Comparison of ENCODE assay signal across 16 cellular contexts in the genomic region with DNA sequence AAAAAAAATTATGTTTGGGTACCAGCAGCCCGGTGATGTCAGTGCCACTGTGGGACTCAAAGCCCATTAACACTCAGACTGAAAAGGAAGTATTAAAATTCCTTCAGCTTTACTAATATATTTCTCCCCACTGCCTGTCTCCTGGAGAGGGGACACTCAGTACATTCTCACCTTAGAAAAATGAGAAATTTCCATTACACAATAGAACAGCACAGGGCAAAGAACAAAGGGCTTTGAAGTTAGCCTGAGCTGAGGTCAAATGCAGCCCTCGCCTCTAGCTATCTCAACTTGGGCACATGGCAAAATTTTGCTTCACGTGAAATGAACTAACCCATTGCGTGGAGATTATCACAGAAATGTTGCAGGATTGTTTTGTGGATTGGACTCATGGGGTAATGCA.
DNase-seq lines count a peak whose midpoint lies in the region; ATAC-seq and TF ChIP-seq lines count a peak whose summit lies in the region.
"Had no signal": no experiment of that assay in that cellular context is flagged by ENCODE, and none has a peak within 500 bp of the region (broad histone marks: within the 10 kb centered on the region; RNA-seq: fewer than 3 reads in every experiment).

No MANE protein-coding gene starts in this region.

- H3K4me3 ChIP-seq in BJ (ENCODE audit: low read depth, low read length) (no peak overlapping the region), SK-N-SH (ENCODE audit: low read depth in 2 of 2, low read length in 1 of 2) (no peak overlapping the region), fibroblast of mammary gland (ENCODE audit: control insufficient read depth, low read depth, low read length) (no peak overlapping the region), prostate gland (no peak overlapping the region)
- H3K4me3 ChIP-seq: colonic mucosa, mucosa of descending colon had no signal

- no peak for TF ChIP-seq POLR2A in prostate gland (IDR thresholded peaks at IDR 0.05)

- no peak for TF ChIP-seq RAD21 in SK-N-SH (IDR thresholded peaks at IDR 0.05; ENCODE audit: low read length)

- CTCF ChIA-PET in BJ (lab: Yijun Ruan, JAX) (interaction anchor here (0.9 to 1.8 kb wide), 4 partner anchors 9 to 83 kb away, joined by 3 to 4 read pairs (median 4); no protein-coding TSS in a partner anchor), SK-N-SH (lab: Yijun Ruan, JAX) (interaction anchor here (1.7 kb wide), 1 partner anchor 10 kb away, joined by 4 read pairs; no protein-coding TSS in a partner anchor)

- POLR2A ChIA-PET in BJ (lab: Charles Lee) (interaction anchor here (0.7 kb wide), 1 partner anchor 20 kb away, joined by 4 read pairs; no protein-coding TSS in a partner anchor), SK-N-SH (lab: Yijun Ruan, JAX) (no interaction called here)

- H2AFZ ChIP-seq in SK-N-SH (ENCODE audit: low read depth): no peak overlapping the region; the same call in 1 of the 2 replicates

- no peaks in the 10 kb centered on the region for H3K9me2 ChIP-seq in SK-N-SH

- no peaks in the 10 kb centered on the region for H4K20me1 ChIP-seq in SK-N-SH (ENCODE audit: insufficient read depth)

- H3K4me1 ChIP-seq in SK-N-SH (ENCODE audit: control insufficient read depth in 1 of 2, insufficient read depth in 2 of 2, low read depth in 1 of 2, low read length in 1 of 2) (peaks cover 19 to 34% of the 10 kb centered on the region in 2 experiments; a peak in 3 of 4 replicates), prostate gland (replicated peaks) (no peaks in the 10 kb centered on the region)
- H3K4me1 ChIP-seq: colonic mucosa had no signal

- peak; percentile 35 for DNase-seq in BJ (ENCODE audit: low read depth)
- DNase-seq in SK-N-SH: no peak
- DNase-seq in fibroblast of mammary gland (ENCODE audit: low read depth): peak; percentile 59
- no peak for DNase-seq in prostate gland (ENCODE audit: low spot score)
- no peak for DNase-seq in T-helper 9 cell
- DNase-seq: activated CD4-positive, alpha-beta T cell treated with anti-CD3 and anti-CD28 coated beads for 4 hours; colonic mucosa; H9; MM.1S; mucosa of descending colon; NCI-H524; stimulated activated CD4-positive, alpha-beta T cell treated with anti-CD3 and anti-CD28 coated beads, Interleukin-15, amount 100 ng/mL, for 24 hours had no signal

- ATAC-seq in HG03045 (IDR thresholded peaks at IDR 0.05; ENCODE audit: unreplicated experiment) (no peak), HG03432 (IDR thresholded peaks at IDR 0.05; ENCODE audit: unreplicated experiment) (no peak), HG03378 (IDR thresholded peaks at IDR 0.05; ENCODE audit: unreplicated experiment) (no peak)
- ATAC-seq: mucosa of descending colon had no signal

- peaks cover 21% of the 10 kb centered on the region; the same call in 1 of the 2 replicates for H3K79me2 ChIP-seq in SK-N-SH (ENCODE audit: insufficient read depth)

- TF ChIP-seq CTCF in BJ (IDR thresholded peaks at IDR 0.05; ENCODE audit: insufficient read depth, low read depth, low read length) (no peak), SK-N-SH (IDR thresholded peaks at IDR 0.05) (no peak), fibroblast of mammary gland (conservative IDR thresholded peaks at IDR 0.05; ENCODE audit: control insufficient read depth, insufficient read depth, low read depth, low read length) (no peak), prostate gland (IDR thresholded peaks at IDR 0.05) (no peak)

- no peaks in the 10 kb centered on the region for H3K36me3 ChIP-seq in BJ (ENCODE audit: control insufficient read depth, insufficient read depth, low read length)
- H3K36me3 ChIP-seq in SK-N-SH (replicated peaks in 1 of 2; ENCODE audit: control insufficient read depth in 1 of 2, insufficient read depth in 2 of 2, low read length in 1 of 2): no peaks in the 10 kb centered on the region
- H3K36me3 ChIP-seq in prostate gland: no peaks in the 10 kb centered on the region
- H3K36me3 ChIP-seq: colonic mucosa had no signal

- intact Hi-C loops in prostate gland (cut with DNase I): loop anchor here (5.0 to 10.0 kb wide), 3 partner anchors 77 to 354 kb away; no protein-coding TSS in a partner anchor

- H3F3A ChIP-seq in SK-N-SH (replicated peaks; ENCODE audit: insufficient read depth): peaks cover 8% of the 10 kb centered on the region

- H3K9ac ChIP-seq in SK-N-SH: peak overlapping the region; percentile 65

- WGBS in SK-N-SH (ENCODE audit: low lambda C conversion rate): 49% methylated on average over 4 of the region's 4 CpGs
- WGBS in prostate gland: 48% methylated on average over 4 of the region's 4 CpGs

- H3K27me3 ChIP-seq in BJ (ENCODE audit: control insufficient read depth, insufficient read depth, low read length) (no peaks in the 10 kb centered on the region), SK-N-SH (ENCODE audit: insufficient read depth) (no peaks in the 10 kb centered on the region), prostate gland (replicated peaks; ENCODE audit: insufficient read depth) (no peaks in the 10 kb centered on the region)
- H3K27me3 ChIP-seq: colonic mucosa had no signal

- peak in 1 of 2 experiments; percentile 94; a peak in 2 of 4 replicates for TF ChIP-seq EP300 in SK-N-SH (IDR thresholded peaks at IDR 0.05; ENCODE audit: borderline replicate concordance in 1 of 2, low read depth in 1 of 2, low read length in 1 of 2)

- peak overlapping the region; percentile 63 to 84 for H3K27ac ChIP-seq in SK-N-SH (ENCODE audit: low read depth in 2 of 2, low read length in 1 of 2)
- peak overlapping the region; percentile 36 to 56 for H3K27ac ChIP-seq in prostate gland
- H3K27ac ChIP-seq: C4-2B, colonic mucosa had no signal

- H3K9me3 ChIP-seq in SK-N-SH: no peaks in the 10 kb centered on the region
- no peaks in the 10 kb centered on the region for H3K9me3 ChIP-seq in prostate gland
- H3K9me3 ChIP-seq: colonic mucosa, mucosa of descending colon had no signal

- H3K4me2 ChIP-seq in SK-N-SH: 0 out of 2 replicates have a peak overlapping the region, but pooled peaks have one; percentile 32

TF ChIP-seq in SK-N-SH, 30 proteins besides CTCF, POLR2A, EP300 and RAD21 (continues in another document):
- TF ChIP-seq, protein P1, sequence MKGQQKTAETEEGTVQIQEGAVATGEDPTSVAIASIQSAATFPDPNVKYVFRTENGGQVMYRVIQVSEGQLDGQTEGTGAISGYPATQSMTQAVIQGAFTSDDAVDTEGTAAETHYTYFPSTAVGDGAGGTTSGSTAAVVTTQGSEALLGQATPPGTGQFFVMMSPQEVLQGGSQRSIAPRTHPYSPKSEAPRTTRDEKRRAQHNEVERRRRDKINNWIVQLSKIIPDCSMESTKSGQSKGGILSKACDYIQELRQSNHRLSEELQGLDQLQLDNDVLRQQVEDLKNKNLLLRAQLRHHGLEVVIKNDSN (IDR thresholded peaks at IDR 0.05; ENCODE audit: borderline replicate concordance, low read depth): no peak
- TF ChIP-seq ELF1 (IDR thresholded peaks at IDR 0.05): no peak
- TF ChIP-seq NRF1 (IDR thresholded peaks at IDR 0.05; ENCODE audit: low read depth, low read length): no peak
- TF ChIP-seq GATA2 (CRISPR knock-in tag; IDR thresholded peaks at IDR 0.05): no peak
- TF ChIP-seq CHD2 (IDR thresholded peaks at IDR 0.05; ENCODE audit: low read length, partially characterized antibody): no peak
- TF ChIP-seq, protein P2, sequence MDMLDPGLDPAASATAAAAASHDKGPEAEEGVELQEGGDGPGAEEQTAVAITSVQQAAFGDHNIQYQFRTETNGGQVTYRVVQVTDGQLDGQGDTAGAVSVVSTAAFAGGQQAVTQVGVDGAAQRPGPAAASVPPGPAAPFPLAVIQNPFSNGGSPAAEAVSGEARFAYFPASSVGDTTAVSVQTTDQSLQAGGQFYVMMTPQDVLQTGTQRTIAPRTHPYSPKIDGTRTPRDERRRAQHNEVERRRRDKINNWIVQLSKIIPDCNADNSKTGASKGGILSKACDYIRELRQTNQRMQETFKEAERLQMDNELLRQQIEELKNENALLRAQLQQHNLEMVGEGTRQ (IDR thresholded peaks at IDR 0.05; ENCODE audit: borderline replicate concordance, low read depth, low read length): no peak
- no peak for TF ChIP-seq YY1 (IDR thresholded peaks at IDR 0.05; ENCODE audit: low read depth)
- TF ChIP-seq FOSL2 (IDR thresholded peaks at IDR 0.05; ENCODE audit: borderline replicate concordance, low read depth): peak; percentile 62; the same call in 1 of the 2 replicates
- TF ChIP-seq, protein P3, sequence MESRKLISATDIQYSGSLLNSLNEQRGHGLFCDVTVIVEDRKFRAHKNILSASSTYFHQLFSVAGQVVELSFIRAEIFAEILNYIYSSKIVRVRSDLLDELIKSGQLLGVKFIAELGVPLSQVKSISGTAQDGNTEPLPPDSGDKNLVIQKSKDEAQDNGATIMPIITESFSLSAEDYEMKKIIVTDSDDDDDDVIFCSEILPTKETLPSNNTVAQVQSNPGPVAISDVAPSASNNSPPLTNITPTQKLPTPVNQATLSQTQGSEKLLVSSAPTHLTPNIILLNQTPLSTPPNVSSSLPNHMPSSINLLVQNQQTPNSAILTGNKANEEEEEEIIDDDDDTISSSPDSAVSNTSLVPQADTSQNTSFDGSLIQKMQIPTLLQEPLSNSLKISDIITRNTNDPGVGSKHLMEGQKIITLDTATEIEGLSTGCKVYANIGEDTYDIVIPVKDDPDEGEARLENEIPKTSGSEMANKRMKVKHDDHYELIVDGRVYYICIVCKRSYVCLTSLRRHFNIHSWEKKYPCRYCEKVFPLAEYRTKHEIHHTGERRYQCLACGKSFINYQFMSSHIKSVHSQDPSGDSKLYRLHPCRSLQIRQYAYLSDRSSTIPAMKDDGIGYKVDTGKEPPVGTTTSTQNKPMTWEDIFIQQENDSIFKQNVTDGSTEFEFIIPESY (IDR thresholded peaks at IDR 0.05; ENCODE audit: borderline replicate concordance, low read depth): no peak
- TF ChIP-seq, protein P4, sequence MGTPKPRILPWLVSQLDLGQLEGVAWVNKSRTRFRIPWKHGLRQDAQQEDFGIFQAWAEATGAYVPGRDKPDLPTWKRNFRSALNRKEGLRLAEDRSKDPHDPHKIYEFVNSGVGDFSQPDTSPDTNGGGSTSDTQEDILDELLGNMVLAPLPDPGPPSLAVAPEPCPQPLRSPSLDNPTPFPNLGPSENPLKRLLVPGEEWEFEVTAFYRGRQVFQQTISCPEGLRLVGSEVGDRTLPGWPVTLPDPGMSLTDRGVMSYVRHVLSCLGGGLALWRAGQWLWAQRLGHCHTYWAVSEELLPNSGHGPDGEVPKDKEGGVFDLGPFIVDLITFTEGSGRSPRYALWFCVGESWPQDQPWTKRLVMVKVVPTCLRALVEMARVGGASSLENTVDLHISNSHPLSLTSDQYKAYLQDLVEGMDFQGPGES (IDR thresholded peaks at IDR 0.05; ENCODE audit: low read depth, low read length): no peak
- TF ChIP-seq MEF2A (IDR thresholded peaks at IDR 0.05; ENCODE audit: borderline replicate concordance, low read depth): no peak
- peak; percentile 72 for TF ChIP-seq TCF12 (IDR thresholded peaks at IDR 0.05)
- TF ChIP-seq GABPA (IDR thresholded peaks at IDR 0.05; ENCODE audit: low read depth): no peak
- peak; percentile 81; the same call in 1 of the 2 replicates for TF ChIP-seq RXRA (IDR thresholded peaks at IDR 0.05; ENCODE audit: borderline replicate concordance, low read depth)
- no peak for TF ChIP-seq SIN3A (IDR thresholded peaks at IDR 0.05; ENCODE audit: borderline replicate concordance, low read depth, low read length)
- TF ChIP-seq RFX5 (IDR thresholded peaks at IDR 0.05; ENCODE audit: low read length): no peak
- peak; percentile 69 for TF ChIP-seq JUND (IDR thresholded peaks at IDR 0.05)

Comparison
In these comparisons a context has a peak if more than half of its experiments do, and no peak if none do; other contexts are left out.
1. DNase-seq: peak in BJ (single experiment) and fibroblast of mammary gland (single experiment); none in SK-N-SH (single experiment), prostate gland (single experiment) and T-helper 9 cell (single experiment).